In genomic region chr2:158385646-158386045, GRCh38 we compare ENCODE assay signal across 33 cellular contexts.
"Had no signal": no experiment of that assay in that cellular context is flagged by ENCODE, and none has a peak within 500 bp of the region (broad histone marks: within the 10 kb centered on the region; RNA-seq: fewer than 3 reads in every experiment).

No MANE protein-coding gene starts in this region.

- DNase-seq: activated B cell treated with CpG ODN at 0.5 μM for 24 hours; activated CD4-positive, alpha-beta memory T cell treated with anti-CD3 and anti-CD28 coated beads for 36 hours; activated CD4-positive, alpha-beta T cell treated with anti-CD3 and anti-CD28 coated beads for 4 hours; activated CD4-positive, alpha-beta T cell treated with anti-CD3 and anti-CD28 coated beads, Interleukin-2, amount 10 ng/mL, durations not matched to agents 24 days and 14 days; activated CD4-positive, alpha-beta T cell treated with anti-CD3 and anti-CD28 coated beads, Interleukin-2, amount 50 U/mL, for 1 hour; activated CD4-positive, alpha-beta T cell treated with anti-CD3 and anti-CD28 coated beads, Interleukin-2, amount 50 U/mL, for 4 hours; activated CD4-positive, CD25-positive, alpha-beta regulatory T cell treated with anti-CD3 and anti-CD28 coated beads, Interleukin-2, amount 50 U/mL, for 72 hours; activated CD8-positive, alpha-beta memory T cell treated with anti-CD3 and anti-CD28 coated beads, Interleukin-2, amount 50 U/mL, for 4 hours; activated CD8-positive, alpha-beta T cell treated with anti-CD3 and anti-CD28 coated beads for 36 hours; activated effector memory CD4-positive, alpha-beta T cell treated with anti-CD3 and anti-CD28 coated beads, Interleukin-2, amount 50 U/mL, for 16 hours; activated gamma-delta T cell treated with Interleukin-2 at 50 U/mL for 16 hours; activated naive CD4-positive, alpha-beta T cell; activated naive CD4-positive, alpha-beta T cell treated with anti-CD3 and anti-CD28 coated beads for 36 hours; activated naive CD4-positive, alpha-beta T cell treated with anti-CD3 and anti-CD28 coated beads, Interleukin-2, amount 50 U/mL, for 16 hours; activated naive CD8-positive, alpha-beta T cell treated with anti-CD3 and anti-CD28 coated beads for 36 hours; activated T-cell treated with anti-CD3 and anti-CD28 coated beads for 4 hours; activated T-cell treated with anti-CD3 and anti-CD28 coated beads, Interleukin-2, amount 50 U/mL, for 1 hour; activated T-cell treated with anti-CD3 and anti-CD28 coated beads, Interleukin-2, amount 50 U/mL, for 4 hours; activated T-cell treated with anti-CD3 and anti-CD28 coated beads, Interleukin-2, amount 50 U/mL, for 72 hours; adrenal gland; amniotic stem cell; aorta; body of pancreas; brain microvascular endothelial cell; central memory CD4-positive, alpha-beta T cell; cerebellar nuclear complex; T-cell; T-helper 17 cell; T1000 had no signal

- H3K27me3 ChIP-seq: adrenal gland, body of pancreas, brain microvascular endothelial cell, breast epithelium had no signal

- H3K27ac ChIP-seq: adrenal gland, body of pancreas, brain microvascular endothelial cell, breast epithelium, VCaP had no signal

- H3K4me3 ChIP-seq: adrenal gland, body of pancreas, breast epithelium had no signal

- ATAC-seq: activated CD8-positive, alpha-beta T cell treated with anti-CD3 and anti-CD28 coated beads for 36 hours; activated naive CD4-positive, alpha-beta T cell treated with anti-CD3 and anti-CD28 coated beads, Interleukin-2, amount 50 U/mL, for 72 hours; activated T-cell treated with anti-CD3 and anti-CD28 coated beads, Interleukin-2, amount 50 U/mL, for 4 hours; activated T-cell treated with anti-CD3 and anti-CD28 coated beads, Interleukin-2, amount 50 U/mL, for 72 hours; activated T-helper 17 cell treated with anti-CD3 and anti-CD28 coated beads, Interleukin-2, amount 50 U/mL, for 72 hours; body of pancreas; T-cell; T-helper 17 cell had no signal

- H3K9me3 ChIP-seq: adrenal gland, body of pancreas, breast epithelium had no signal

- H3K36me3 ChIP-seq: adrenal gland, brain microvascular endothelial cell, breast epithelium had no signal

- H3K4me1 ChIP-seq: adrenal gland, body of pancreas, breast epithelium had no signal
